ENCODE assay signal across 23 cellular contexts in genomic region chr9:89608646-89609335, GRCh38. TPM values are rescaled to one million over a fixed set of nuclear protein-coding genes. Genes with fewer than 3 reads are reported as not detected.
A peak's percentile ranks its signal among the peaks of the same experiment; 100 is the strongest.
DNase-seq lines count a peak whose midpoint lies in the region; ATAC-seq and TF ChIP-seq lines count a peak whose summit lies in the region.
"Had no signal": no experiment of that assay in that cellular context is flagged by ENCODE, and none has a peak within 500 bp of the region (broad histone marks: within the 10 kb centered on the region; RNA-seq: fewer than 3 reads in every experiment).

No MANE protein-coding gene starts in this region.

- no peak overlapping the region for H2BK120ac ChIP-seq in H9 (ENCODE audit: low read depth, low read length, poor library complexity, severe bottlenecking)

- H3K79me2 ChIP-seq in H9 (ENCODE audit: insufficient read depth, low read length), result peaks cover 2% of the 10 kb centered on the region; the same call in 1 of the 2 replicates
- no peaks in the 10 kb centered on the region for H3K79me2 ChIP-seq in osteoblast (ENCODE audit: insufficient read depth, low read length)

- H3K23ac ChIP-seq in H9 (ENCODE audit: insufficient read length, low read depth, low read length), result no peak overlapping the region

- H3K27ac Mint-ChIP-seq in H9, result peak overlapping the region in 1 of 3 experiments; percentile 7; a peak in 1 of 7 replicates
- H3K27ac Mint-ChIP-seq: activated T-helper 2 cell treated with anti-CD3 and anti-CD28 coated beads, Interferon-gamma antibody, Interleukin-2, Interleukin-4, amounts not matched to agents 10 μg/mL and 5 μg/mL and 100 μg/mL, durations not matched to agents 14 hours and 24 hours and 36 hours had no signal

- H3K27me3 Mint-ChIP-seq in H9 (ENCODE audit: low read depth), result peaks cover 52% of the 10 kb centered on the region

- peaks cover 4 to 42% (median 16%) of the 10 kb centered on the region in 3 experiments; a peak in 6 of 7 replicates for H3K36me3 Mint-ChIP-seq in H9 (ENCODE audit: insufficient read depth in 1 of 3, low read depth in 3 of 3)

- H3T11ph ChIP-seq in H9 (ENCODE audit: low read length), result no peak overlapping the region

- H3K9me3 ChIP-seq in H9 (ENCODE audit: control insufficient read depth, low read depth, low read length) (no peaks in the 10 kb centered on the region), osteoblast (ENCODE audit: low read depth, low read length) (no peaks in the 10 kb centered on the region)
- H3K9me3 ChIP-seq: colonic mucosa, esophagus squamous epithelium, HAP-1, pancreas had no signal

- peaks cover 2 to 16% of the 10 kb centered on the region in 2 experiments for H3K9me3 Mint-ChIP-seq in H9
- H3K9me3 Mint-ChIP-seq: activated T-helper 2 cell treated with anti-CD3 and anti-CD28 coated beads, Interferon-gamma antibody, Interleukin-2, Interleukin-4, amounts not matched to agents 10 μg/mL and 5 μg/mL and 100 μg/mL, durations not matched to agents 14 hours and 24 hours and 36 hours had no signal

- H2BK5ac ChIP-seq in H9 (ENCODE audit: insufficient read length, low read length), result no peak overlapping the region

- no peak overlapping the region for H3K4ac ChIP-seq in H9 (ENCODE audit: low read depth, low read length)

- H3K27me3 ChIP-seq in H9 (ENCODE audit: insufficient read depth, low read length), result no peaks in the 10 kb centered on the region
- H3K27me3 ChIP-seq in osteoblast (ENCODE audit: insufficient read depth, low read length), result peaks cover 15% of the 10 kb centered on the region
- H3K27me3 ChIP-seq: colonic mucosa, pancreas had no signal

- H3K36me3 ChIP-seq in osteoblast (ENCODE audit: insufficient read depth, low read length), result no peaks in the 10 kb centered on the region
- H3K36me3 ChIP-seq: BLaER1, brain microvascular endothelial cell, colonic mucosa, esophagus squamous epithelium, pancreas had no signal

- no peak overlapping the region; a peak in 1 of 5 replicates for H3K4me3 Mint-ChIP-seq in H9

- DNase-seq in NCI-H748 (lab: John Stamatoyannopoulos, UW; ENCODE audit: unreplicated experiment), result peak; percentile 29
- no peak for DNase-seq in NCI-H748 treated with DMSO at 0.1 percent for 48 hours (lab: John Stamatoyannopoulos, UW)
- DNase-seq in H9, result peak; percentile 15
- peak; percentile 58 for DNase-seq in cerebellar cortex (ENCODE audit: low spot score)
- peak; percentile 27 for DNase-seq in osteoblast (ENCODE audit: insufficient read length, low spot score, missing footprints)
- no peak for DNase-seq in cortex of kidney (lab: John Stamatoyannopoulos, UW)
- DNase-seq in NCI-H187 (lab: John Stamatoyannopoulos, UW), result no peak
- DNase-seq: activated CD4-positive, alpha-beta T cell treated with anti-CD3 and anti-CD28 coated beads, Interleukin-2, amount 50 U/mL, for 1 hour; activated CD8-positive, alpha-beta memory T cell treated with anti-CD3 and anti-CD28 coated beads, Interleukin-2, amount 50 U/mL, for 4 hours; brain microvascular endothelial cell; Calu3; colonic mucosa; esophagus squamous epithelium; mammary epithelial cell; NCI-H1694 treated with DMSO at 0.1 percent for 48 hours; OCI-M1 had no signal

- no peak overlapping the region for H4K8ac ChIP-seq in H9 (replicated peaks; ENCODE audit: insufficient read length, low read depth, low read length)

- no peak overlapping the region for H3K4me3 ChIP-seq in osteoblast (ENCODE audit: insufficient read depth, low read length)
- H3K4me3 ChIP-seq: BLaER1, colonic mucosa, esophagus squamous epithelium, HAP-1, pancreas had no signal

- peaks cover 48 to 55% of the 10 kb centered on the region in 2 experiments for H3K4me1 Mint-ChIP-seq in H9

- H2BK20ac ChIP-seq in H9 (ENCODE audit: low read depth, low read length, poor library complexity, severe bottlenecking), result no peak overlapping the region

- H3K9ac ChIP-seq in H9 (ENCODE audit: extremely low read depth, insufficient read length, low read length), result no peak overlapping the region
- H3K9ac ChIP-seq: BLaER1 had no signal

- H4K5ac ChIP-seq in H9 (ENCODE audit: insufficient read length, low read depth, low read length), result no peak overlapping the region

- H3K79me1 ChIP-seq in H9 (ENCODE audit: insufficient read depth, low read depth, low read length, poor library complexity, severe bottlenecking), result no peaks in the 10 kb centered on the region

- no peak overlapping the region for H2AK5ac ChIP-seq in H9 (ENCODE audit: insufficient read length, low read length)

- no peak overlapping the region for H3K4me2 ChIP-seq in H9 (ENCODE audit: insufficient read depth, insufficient read length, low read length)
- H3K4me2 ChIP-seq in osteoblast (ENCODE audit: insufficient read depth, low read length), result no peak overlapping the region
- H3K4me2 ChIP-seq: BLaER1 had no signal

- H3K23me2 ChIP-seq in H9 (ENCODE audit: insufficient read length, low read depth, low read length, poor library complexity, severe bottlenecking), result peaks cover 17% of the 10 kb centered on the region

- H2AFZ ChIP-seq in H9 (ENCODE audit: low read length) (no peak overlapping the region), osteoblast (ENCODE audit: low read length) (no peak overlapping the region)

- no peak for TF ChIP-seq CTCF in H9 (conservative IDR thresholded peaks at IDR 0.05)
- TF ChIP-seq CTCF in osteoblast (IDR thresholded peaks at IDR 0.05; ENCODE audit: extremely low read depth, low read depth, low read length), result no peak

- H4K20me1 ChIP-seq in H9 (ENCODE audit: control insufficient read depth, insufficient read depth, insufficient read length) (no peaks in the 10 kb centered on the region), osteoblast (ENCODE audit: insufficient read depth, low read length) (no peaks in the 10 kb centered on the region)

- no peak for ATAC-seq in GM19452 (IDR thresholded peaks at IDR 0.05; ENCODE audit: unreplicated experiment)
- ATAC-seq: pancreas, Right ventricle myocardium inferior had no signal

- H3K56ac ChIP-seq in H9 (ENCODE audit: insufficient read length, low read depth, low read length), result no peak overlapping the region

- H2BK12ac ChIP-seq in H9 (ENCODE audit: insufficient read length, low read depth, low read length), result no peak overlapping the region

- H3K27ac ChIP-seq in H9 (ENCODE audit: insufficient read length, low read depth, low read length) (no peak overlapping the region), osteoblast (ENCODE audit: low read depth, low read length) (no peak overlapping the region)
- H3K27ac ChIP-seq: BLaER1, brain microvascular endothelial cell, colonic mucosa, esophagus squamous epithelium, pancreas had no signal

- H2BK15ac ChIP-seq in H9 (ENCODE audit: low read depth, low read length), result no peak overlapping the region

- H4K91ac ChIP-seq in H9 (ENCODE audit: insufficient read length, low read depth, low read length), result no peak overlapping the region

- H3K18ac ChIP-seq in H9 (ENCODE audit: insufficient read length, low read depth, low read length), result no peak overlapping the region

- WGBS in H9 (ENCODE audit: extremely low coverage, insufficient read length, low lambda C conversion rate), result no CpG with 5 or more reads among the region's 3 CpGs

- H3K4me1 ChIP-seq in H9 (ENCODE audit: insufficient read depth, low read length) (no peaks in the 10 kb centered on the region; the same call in 1 of the 2 replicates), osteoblast (ENCODE audit: insufficient read depth, low read length) (peaks cover 5% of the 10 kb centered on the region)
- H3K4me1 ChIP-seq: colonic mucosa had no signal

- H3K14ac ChIP-seq in H9 (ENCODE audit: insufficient read depth, low read length), result no peak overlapping the region

RNA-seq across cellular contexts. Expression of gene GADD45G, which starts 4.0 kb away (rescaled TPM):
- 6.8 and 7.7 TPM in 2 replicates for total RNA-seq in H9 (2021)
- under 0.01 and 0.88 TPM in 2 replicates for total RNA-seq in osteoblast
- total RNA-seq: MCF 10A had no signal

Comparison
In these comparisons a context has a peak if more than half of its experiments do, and no peak if none do; other contexts are left out.
1. DNase-seq: peak in NCI-H748 (single experiment), H9 (single experiment), cerebellar cortex (single experiment) and osteoblast (single experiment); none in NCI-H748 treated with DMSO at 0.1 percent for 48 hours (single experiment), cortex of kidney (single experiment) and NCI-H187 (0 of 2).